ENCODE assay signal across 1 cellular context in genomic region chr16:87864331-87864989, GRCh38.
TF ChIP-seq lines count a peak whose summit lies in the region.

No MANE protein-coding gene starts in this region.

TF ChIP-seq in HCT116, 20 proteins besides CTCF, POLR2A, EP300 and RAD21 (continued from another document):
- TF ChIP-seq ZBTB33 (IDR thresholded peaks at IDR 0.05; ENCODE audit: extremely low read depth, insufficient replicate concordance, low read length) = no peak
- no peak for TF ChIP-seq SIN3A (IDR thresholded peaks at IDR 0.05; ENCODE audit: low read depth)
- TF ChIP-seq ELF1 (IDR thresholded peaks at IDR 0.05; ENCODE audit: borderline replicate concordance, low read depth) = no peak
TF ChIP-seq in HCT116: peak in this region for 0.
